ENCODE assay signal across 1 cellular context in the genomic region with DNA sequence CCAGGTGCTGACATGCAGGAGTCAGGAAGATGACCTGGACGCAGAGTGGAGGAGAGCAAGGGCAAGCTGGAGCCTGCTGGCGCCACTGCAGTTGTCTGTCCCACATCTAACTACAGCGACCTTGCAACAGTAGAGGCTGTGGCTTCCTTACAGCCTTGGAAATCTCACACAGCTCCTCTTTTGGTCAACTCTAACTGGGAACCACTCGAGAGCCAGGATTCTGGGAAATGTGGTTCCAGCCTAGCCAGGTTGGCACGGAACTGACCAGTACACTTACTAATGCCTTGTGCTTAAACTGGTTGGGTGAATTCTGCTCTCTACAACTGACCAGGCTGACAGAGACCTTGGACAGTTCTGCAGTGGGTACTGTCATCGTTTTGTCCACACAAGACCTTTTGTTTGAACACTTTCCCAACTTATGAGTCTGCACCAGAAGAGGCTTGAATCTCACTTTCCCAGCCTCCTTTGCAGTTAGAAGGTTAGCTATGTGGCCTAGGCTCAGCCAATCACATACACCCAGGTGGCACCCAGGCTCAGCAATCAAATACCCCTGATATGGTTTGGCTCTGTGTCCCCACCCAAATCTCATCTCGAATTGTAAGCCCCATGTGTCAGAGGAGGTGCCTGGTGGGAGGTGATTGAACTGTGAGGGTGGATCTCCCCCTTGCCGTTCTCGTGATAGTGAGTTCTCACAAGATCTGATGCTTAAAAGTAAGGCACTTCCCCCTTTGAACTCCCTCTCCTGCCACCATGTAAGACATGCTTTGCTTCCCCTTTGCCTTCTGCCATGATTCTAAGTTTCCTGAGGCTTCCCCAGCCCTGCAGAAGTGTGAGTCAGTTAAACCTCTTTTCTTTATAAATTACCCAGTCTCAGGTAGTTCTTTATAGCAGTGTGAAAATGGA.
A peak's percentile ranks its signal among the peaks of the same experiment; 100 is the strongest.
TF ChIP-seq lines count a peak whose summit lies in the region.

No MANE protein-coding gene starts in this region.

TF ChIP-seq in HepG2, 621 proteins besides CTCF, POLR2A, EP300 and RAD21 (continued from another document and continues in another):
- TF ChIP-seq, protein P1, sequence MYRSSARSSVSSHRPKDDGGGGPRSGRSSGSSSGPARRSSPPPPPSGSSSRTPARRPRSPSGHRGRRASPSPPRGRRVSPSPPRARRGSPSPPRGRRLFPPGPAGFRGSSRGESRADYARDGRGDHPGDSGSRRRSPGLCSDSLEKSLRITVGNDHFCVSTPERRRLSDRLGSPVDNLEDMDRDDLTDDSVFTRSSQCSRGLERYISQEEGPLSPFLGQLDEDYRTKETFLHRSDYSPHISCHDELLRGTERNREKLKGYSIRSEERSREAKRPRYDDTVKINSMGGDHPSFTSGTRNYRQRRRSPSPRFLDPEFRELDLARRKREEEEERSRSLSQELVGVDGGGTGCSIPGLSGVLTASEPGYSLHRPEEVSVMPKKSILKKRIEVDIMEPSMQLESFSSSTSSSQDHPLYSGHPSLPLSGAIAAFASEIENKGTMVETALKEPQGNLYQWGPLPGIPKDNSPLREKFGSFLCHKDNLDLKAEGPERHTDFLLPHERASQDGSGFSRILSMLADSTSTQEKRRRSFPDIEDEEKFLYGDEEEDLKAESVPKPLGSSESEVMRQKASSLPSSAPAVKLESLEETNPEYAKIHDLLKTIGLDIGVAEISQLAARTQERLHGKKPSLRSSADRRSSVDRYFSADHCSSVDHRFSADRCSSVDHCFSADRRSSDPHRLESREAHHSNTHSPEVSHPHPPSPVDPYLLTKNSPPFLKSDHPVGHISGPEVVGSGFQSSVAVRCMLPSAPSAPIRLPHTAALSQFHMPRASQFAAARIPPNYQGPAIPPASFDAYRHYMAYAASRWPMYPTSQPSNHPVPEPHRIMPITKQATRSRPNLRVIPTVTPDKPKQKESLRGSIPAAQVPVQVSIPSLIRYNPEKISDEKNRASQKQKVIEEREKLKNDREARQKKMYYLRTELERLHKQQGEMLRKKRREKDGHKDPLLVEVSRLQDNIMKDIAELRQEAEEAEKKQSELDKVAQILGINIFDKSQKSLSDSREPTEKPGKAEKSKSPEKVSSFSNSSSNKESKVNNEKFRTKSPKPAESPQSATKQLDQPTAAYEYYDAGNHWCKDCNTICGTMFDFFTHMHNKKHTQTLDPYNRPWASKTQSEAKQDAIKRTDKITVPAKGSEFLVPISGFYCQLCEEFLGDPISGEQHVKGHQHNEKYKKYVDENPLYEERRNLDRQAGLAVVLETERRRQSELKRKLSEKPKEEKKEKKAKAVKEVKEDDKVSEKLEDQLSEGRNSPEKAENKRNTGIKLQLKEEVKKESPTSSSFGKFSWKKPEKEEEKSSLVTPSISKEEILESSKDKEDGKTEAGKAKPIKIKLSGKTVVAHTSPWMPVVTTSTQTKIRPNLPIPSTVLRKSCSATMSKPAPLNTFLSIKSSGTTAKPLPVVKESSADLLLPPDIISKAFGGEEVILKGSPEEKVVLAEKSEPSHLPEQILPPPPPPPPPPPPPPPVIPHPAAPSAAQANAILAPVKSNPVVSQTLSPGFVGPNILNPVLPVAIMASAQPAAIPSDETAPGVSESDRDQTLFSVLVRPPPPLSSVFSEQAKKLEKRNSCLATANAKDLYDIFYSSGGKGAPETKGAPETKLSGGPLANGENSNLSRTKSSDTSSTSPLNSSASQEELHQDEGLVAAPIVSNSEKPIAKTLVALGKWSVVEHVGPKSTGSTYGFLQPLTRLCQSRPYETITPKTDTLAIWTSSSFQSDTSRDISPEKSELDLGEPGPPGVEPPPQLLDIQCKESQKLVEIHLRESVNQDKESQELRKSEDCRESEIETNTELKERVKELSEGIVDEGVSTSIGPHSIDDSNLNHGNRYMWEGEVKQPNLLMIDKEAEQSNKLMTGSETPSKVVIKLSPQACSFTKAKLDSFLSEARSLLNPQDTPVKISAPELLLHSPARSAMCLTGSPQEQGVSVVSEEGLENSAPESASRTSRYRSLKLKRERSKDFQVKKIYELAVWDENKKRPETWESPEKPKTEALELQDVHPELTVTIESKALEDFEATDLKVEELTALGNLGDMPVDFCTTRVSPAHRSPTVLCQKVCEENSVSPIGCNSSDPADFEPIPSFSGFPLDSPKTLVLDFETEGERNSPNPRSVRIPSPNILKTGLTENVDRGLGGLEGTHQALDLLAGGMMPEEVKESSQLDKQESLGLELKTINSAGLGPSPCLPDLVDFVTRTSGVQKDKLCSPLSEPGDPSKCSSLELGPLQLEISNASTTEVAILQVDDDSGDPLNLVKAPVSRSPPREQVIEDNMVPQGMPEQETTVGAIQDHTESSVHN (CRISPR knock-in tag; IDR thresholded peaks at IDR 0.05): no peak
- TF ChIP-seq, protein P2, sequence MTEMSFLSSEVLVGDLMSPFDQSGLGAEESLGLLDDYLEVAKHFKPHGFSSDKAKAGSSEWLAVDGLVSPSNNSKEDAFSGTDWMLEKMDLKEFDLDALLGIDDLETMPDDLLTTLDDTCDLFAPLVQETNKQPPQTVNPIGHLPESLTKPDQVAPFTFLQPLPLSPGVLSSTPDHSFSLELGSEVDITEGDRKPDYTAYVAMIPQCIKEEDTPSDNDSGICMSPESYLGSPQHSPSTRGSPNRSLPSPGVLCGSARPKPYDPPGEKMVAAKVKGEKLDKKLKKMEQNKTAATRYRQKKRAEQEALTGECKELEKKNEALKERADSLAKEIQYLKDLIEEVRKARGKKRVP (CRISPR knock-in tag; IDR thresholded peaks at IDR 0.05): no peak
- TF ChIP-seq, protein P3, sequence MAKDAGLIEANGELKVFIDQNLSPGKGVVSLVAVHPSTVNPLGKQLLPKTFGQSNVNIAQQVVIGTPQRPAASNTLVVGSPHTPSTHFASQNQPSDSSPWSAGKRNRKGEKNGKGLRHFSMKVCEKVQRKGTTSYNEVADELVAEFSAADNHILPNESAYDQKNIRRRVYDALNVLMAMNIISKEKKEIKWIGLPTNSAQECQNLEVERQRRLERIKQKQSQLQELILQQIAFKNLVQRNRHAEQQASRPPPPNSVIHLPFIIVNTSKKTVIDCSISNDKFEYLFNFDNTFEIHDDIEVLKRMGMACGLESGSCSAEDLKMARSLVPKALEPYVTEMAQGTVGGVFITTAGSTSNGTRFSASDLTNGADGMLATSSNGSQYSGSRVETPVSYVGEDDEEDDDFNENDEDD (CRISPR knock-in tag; IDR thresholded peaks at IDR 0.05; ENCODE audit: borderline replicate concordance): no peak
- peak; percentile 67; the same call in 1 of the 2 replicates for TF ChIP-seq ZNF547 (CRISPR knock-in tag; IDR thresholded peaks at IDR 0.05)
- 0 out of 2 replicates have a peak, but pooled peaks have one; percentile 35 for TF ChIP-seq HOXA3 (CRISPR knock-in tag; IDR thresholded peaks at IDR 0.05)
- TF ChIP-seq, protein P4, sequence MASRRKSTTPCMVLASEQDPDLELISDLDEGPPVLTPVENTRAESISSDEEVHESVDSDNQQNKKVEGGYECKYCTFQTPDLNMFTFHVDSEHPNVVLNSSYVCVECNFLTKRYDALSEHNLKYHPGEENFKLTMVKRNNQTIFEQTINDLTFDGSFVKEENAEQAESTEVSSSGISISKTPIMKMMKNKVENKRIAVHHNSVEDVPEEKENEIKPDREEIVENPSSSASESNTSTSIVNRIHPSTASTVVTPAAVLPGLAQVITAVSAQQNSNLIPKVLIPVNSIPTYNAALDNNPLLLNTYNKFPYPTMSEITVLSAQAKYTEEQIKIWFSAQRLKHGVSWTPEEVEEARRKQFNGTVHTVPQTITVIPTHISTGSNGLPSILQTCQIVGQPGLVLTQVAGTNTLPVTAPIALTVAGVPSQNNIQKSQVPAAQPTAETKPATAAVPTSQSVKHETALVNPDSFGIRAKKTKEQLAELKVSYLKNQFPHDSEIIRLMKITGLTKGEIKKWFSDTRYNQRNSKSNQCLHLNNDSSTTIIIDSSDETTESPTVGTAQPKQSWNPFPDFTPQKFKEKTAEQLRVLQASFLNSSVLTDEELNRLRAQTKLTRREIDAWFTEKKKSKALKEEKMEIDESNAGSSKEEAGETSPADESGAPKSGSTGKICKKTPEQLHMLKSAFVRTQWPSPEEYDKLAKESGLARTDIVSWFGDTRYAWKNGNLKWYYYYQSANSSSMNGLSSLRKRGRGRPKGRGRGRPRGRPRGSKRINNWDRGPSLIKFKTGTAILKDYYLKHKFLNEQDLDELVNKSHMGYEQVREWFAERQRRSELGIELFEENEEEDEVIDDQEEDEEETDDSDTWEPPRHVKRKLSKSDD (CRISPR knock-in tag; IDR thresholded peaks at IDR 0.05; ENCODE audit: low read depth): no peak
- no peak for TF ChIP-seq ZFP62 (CRISPR knock-in tag; IDR thresholded peaks at IDR 0.05)
- TF ChIP-seq, protein P5, sequence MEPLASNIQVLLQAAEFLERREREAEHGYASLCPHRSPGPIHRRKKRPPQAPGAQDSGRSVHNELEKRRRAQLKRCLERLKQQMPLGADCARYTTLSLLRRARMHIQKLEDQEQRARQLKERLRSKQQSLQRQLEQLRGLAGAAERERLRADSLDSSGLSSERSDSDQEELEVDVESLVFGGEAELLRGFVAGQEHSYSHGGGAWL (CRISPR knock-in tag; IDR thresholded peaks at IDR 0.05): no peak
- peak; percentile 47 for TF ChIP-seq FOXA3 (CRISPR knock-in tag; IDR thresholded peaks at IDR 0.05)
- TF ChIP-seq, protein P6, sequence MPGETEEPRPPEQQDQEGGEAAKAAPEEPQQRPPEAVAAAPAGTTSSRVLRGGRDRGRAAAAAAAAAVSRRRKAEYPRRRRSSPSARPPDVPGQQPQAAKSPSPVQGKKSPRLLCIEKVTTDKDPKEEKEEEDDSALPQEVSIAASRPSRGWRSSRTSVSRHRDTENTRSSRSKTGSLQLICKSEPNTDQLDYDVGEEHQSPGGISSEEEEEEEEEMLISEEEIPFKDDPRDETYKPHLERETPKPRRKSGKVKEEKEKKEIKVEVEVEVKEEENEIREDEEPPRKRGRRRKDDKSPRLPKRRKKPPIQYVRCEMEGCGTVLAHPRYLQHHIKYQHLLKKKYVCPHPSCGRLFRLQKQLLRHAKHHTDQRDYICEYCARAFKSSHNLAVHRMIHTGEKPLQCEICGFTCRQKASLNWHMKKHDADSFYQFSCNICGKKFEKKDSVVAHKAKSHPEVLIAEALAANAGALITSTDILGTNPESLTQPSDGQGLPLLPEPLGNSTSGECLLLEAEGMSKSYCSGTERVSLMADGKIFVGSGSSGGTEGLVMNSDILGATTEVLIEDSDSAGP (CRISPR knock-in tag; IDR thresholded peaks at IDR 0.05; ENCODE audit: borderline replicate concordance): peak; percentile 65; the same call in 1 of the 2 replicates
- peak; percentile 26 for TF ChIP-seq ZMYM3 (CRISPR knock-in tag; IDR thresholded peaks at IDR 0.05)
- TF ChIP-seq, protein P7, sequence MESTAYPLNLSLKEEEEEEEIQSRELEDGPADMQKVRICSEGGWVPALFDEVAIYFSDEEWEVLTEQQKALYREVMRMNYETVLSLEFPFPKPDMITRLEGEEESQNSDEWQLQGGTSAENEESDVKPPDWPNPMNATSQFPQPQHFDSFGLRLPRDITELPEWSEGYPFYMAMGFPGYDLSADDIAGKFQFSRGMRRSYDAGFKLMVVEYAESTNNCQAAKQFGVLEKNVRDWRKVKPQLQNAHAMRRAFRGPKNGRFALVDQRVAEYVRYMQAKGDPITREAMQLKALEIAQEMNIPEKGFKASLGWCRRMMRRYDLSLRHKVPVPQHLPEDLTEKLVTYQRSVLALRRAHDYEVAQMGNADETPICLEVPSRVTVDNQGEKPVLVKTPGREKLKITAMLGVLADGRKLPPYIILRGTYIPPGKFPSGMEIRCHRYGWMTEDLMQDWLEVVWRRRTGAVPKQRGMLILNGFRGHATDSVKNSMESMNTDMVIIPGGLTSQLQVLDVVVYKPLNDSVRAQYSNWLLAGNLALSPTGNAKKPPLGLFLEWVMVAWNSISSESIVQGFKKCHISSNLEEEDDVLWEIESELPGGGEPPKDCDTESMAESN (CRISPR knock-in tag; conservative IDR thresholded peaks at IDR 0.05): no peak
- no peak for TF ChIP-seq NCOA5 (CRISPR knock-in tag; IDR thresholded peaks at IDR 0.05)
- TF ChIP-seq FLYWCH1 (CRISPR knock-in tag; IDR thresholded peaks at IDR 0.05): no peak
- TF ChIP-seq FOXK2 (IDR thresholded peaks at IDR 0.05): no peak
- TF ChIP-seq, protein P8, sequence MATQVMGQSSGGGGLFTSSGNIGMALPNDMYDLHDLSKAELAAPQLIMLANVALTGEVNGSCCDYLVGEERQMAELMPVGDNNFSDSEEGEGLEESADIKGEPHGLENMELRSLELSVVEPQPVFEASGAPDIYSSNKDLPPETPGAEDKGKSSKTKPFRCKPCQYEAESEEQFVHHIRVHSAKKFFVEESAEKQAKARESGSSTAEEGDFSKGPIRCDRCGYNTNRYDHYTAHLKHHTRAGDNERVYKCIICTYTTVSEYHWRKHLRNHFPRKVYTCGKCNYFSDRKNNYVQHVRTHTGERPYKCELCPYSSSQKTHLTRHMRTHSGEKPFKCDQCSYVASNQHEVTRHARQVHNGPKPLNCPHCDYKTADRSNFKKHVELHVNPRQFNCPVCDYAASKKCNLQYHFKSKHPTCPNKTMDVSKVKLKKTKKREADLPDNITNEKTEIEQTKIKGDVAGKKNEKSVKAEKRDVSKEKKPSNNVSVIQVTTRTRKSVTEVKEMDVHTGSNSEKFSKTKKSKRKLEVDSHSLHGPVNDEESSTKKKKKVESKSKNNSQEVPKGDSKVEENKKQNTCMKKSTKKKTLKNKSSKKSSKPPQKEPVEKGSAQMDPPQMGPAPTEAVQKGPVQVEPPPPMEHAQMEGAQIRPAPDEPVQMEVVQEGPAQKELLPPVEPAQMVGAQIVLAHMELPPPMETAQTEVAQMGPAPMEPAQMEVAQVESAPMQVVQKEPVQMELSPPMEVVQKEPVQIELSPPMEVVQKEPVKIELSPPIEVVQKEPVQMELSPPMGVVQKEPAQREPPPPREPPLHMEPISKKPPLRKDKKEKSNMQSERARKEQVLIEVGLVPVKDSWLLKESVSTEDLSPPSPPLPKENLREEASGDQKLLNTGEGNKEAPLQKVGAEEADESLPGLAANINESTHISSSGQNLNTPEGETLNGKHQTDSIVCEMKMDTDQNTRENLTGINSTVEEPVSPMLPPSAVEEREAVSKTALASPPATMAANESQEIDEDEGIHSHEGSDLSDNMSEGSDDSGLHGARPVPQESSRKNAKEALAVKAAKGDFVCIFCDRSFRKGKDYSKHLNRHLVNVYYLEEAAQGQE (IDR thresholded peaks at IDR 0.05; ENCODE audit: borderline replicate concordance in 1 of 2, low read depth in 1 of 2, low read length in 2 of 2): peak; percentile 35 to 90
- TF ChIP-seq ZNF225 (CRISPR knock-in tag; IDR thresholded peaks at IDR 0.05): no peak
- TF ChIP-seq, protein P9, sequence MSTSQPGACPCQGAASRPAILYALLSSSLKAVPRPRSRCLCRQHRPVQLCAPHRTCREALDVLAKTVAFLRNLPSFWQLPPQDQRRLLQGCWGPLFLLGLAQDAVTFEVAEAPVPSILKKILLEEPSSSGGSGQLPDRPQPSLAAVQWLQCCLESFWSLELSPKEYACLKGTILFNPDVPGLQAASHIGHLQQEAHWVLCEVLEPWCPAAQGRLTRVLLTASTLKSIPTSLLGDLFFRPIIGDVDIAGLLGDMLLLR (CRISPR knock-in tag; IDR thresholded peaks at IDR 0.05): no peak
- TF ChIP-seq ZNF296 (CRISPR knock-in tag; conservative IDR thresholded peaks at IDR 0.05): no peak
- TF ChIP-seq, protein P10, sequence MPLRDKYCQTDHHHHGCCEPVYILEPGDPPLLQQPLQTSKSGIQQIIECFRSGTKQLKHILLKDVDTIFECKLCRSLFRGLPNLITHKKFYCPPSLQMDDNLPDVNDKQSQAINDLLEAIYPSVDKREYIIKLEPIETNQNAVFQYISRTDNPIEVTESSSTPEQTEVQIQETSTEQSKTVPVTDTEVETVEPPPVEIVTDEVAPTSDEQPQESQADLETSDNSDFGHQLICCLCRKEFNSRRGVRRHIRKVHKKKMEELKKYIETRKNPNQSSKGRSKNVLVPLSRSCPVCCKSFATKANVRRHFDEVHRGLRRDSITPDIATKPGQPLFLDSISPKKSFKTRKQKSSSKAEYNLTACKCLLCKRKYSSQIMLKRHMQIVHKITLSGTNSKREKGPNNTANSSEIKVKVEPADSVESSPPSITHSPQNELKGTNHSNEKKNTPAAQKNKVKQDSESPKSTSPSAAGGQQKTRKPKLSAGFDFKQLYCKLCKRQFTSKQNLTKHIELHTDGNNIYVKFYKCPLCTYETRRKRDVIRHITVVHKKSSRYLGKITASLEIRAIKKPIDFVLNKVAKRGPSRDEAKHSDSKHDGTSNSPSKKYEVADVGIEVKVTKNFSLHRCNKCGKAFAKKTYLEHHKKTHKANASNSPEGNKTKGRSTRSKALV (CRISPR knock-in tag; IDR thresholded peaks at IDR 0.05): no peak
